In the genomic region with DNA sequence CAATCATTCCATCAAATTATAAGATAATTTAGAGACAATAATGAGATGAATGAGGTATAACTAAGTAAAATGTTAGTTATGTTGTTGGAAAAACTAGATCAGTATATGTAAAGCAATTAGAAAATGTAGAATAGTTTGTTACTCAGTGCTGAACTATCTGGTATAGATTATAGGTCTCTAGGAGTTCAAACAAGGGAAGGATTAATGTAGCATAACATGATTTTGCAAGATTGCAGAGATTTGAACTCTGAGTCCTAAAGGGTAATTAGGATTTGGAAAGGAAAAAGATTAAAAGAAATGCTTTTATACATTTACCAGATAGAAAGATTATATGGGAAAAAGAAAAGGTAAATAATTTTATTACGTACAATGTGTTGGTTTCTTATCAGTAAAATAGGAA, we compare ENCODE assay signal across 19 cellular contexts.
"Had no signal": no experiment of that assay in that cellular context is flagged by ENCODE, and none has a peak within 500 bp of the region (broad histone marks: within the 10 kb centered on the region; RNA-seq: fewer than 3 reads in every experiment).

No MANE protein-coding gene starts in this region.

- H3K4me1 Mint-ChIP-seq: naive thymus-derived CD4-positive, alpha-beta T cell had no signal

- H3K9me3 Mint-ChIP-seq: type B pancreatic cell had no signal

- H3K27ac ChIP-seq: colonic mucosa, foreskin keratinocyte, neutrophil, right atrium auricular region, suprapubic skin, thyroid gland had no signal

- H3K9me3 ChIP-seq: colonic mucosa, neutrophil, right atrium auricular region, suprapubic skin, thyroid gland had no signal

- H3K36me3 ChIP-seq: colonic mucosa, neutrophil, right atrium auricular region, suprapubic skin, thyroid gland had no signal

- H3K27me3 ChIP-seq: colonic mucosa, foreskin keratinocyte, neutrophil, right atrium auricular region, suprapubic skin, thyroid gland had no signal

- DNase-seq: colonic mucosa; dermis blood vessel endothelial cell; erythroblast; foreskin keratinocyte; kidney; left cardiac atrium; left ventricle myocardium superior; mesendoderm; naive thymus-derived CD4-positive, alpha-beta T cell; posterior cingulate gyrus; small intestine; stimulated activated CD4-positive, alpha-beta T cell treated with anti-CD3 and anti-CD28 coated beads, Interleukin-12 subunit alpha, Interleukin-12 subunit beta, amount 100 ng/mL, for 4 hours; stimulated activated naive CD4-positive, alpha-beta T cell treated with Interleukin-2 at 50 U/mL for 16 hours; thyroid gland had no signal

- H3K27me3 Mint-ChIP-seq: naive thymus-derived CD4-positive, alpha-beta T cell; type B pancreatic cell had no signal

- ATAC-seq: foreskin keratinocyte; left cardiac atrium; left ventricle myocardium superior; naive thymus-derived CD4-positive, alpha-beta T cell had no signal

- H3K4me1 ChIP-seq: colonic mucosa, foreskin keratinocyte, right atrium auricular region, suprapubic skin, thyroid gland had no signal

- H3K4me3 ChIP-seq: colonic mucosa, right atrium auricular region, suprapubic skin, thyroid gland had no signal

- H3K27ac Mint-ChIP-seq: naive thymus-derived CD4-positive, alpha-beta T cell; type B pancreatic cell had no signal

- H3K36me3 Mint-ChIP-seq: naive thymus-derived CD4-positive, alpha-beta T cell; type B pancreatic cell had no signal

- H3K4me3 Mint-ChIP-seq: naive thymus-derived CD4-positive, alpha-beta T cell; type B pancreatic cell had no signal

- FAIRE-seq: urothelium cell line had no signal
